Comparison of ENCODE assay signal across 8 cellular contexts in genomic region chr21:25790122-25790951, GRCh38. TPM values are rescaled to one million over a fixed set of nuclear protein-coding genes. Genes with fewer than 3 reads are reported as not detected.
DNase-seq lines count a peak whose midpoint lies in the region; ATAC-seq, FAIRE-seq and TF ChIP-seq lines count a peak whose summit lies in the region.

No MANE protein-coding gene starts in this region.

- no peaks in the 10 kb centered on the region for H3K9me3 Mint-ChIP-seq in glutamatergic neuron (ENCODE audit: unreplicated experiment)

- H3K4me3 Mint-ChIP-seq in glutamatergic neuron (ENCODE audit: unreplicated experiment): no peak overlapping the region

- no peaks in the 10 kb centered on the region for H3K4me1 Mint-ChIP-seq in glutamatergic neuron (ENCODE audit: low read depth, unreplicated experiment)

- ATAC-seq in left lobe of liver: peak; percentile 98

- H3K36me3 ChIP-seq in stomach smooth muscle (ENCODE audit: control insufficient read depth in 2 of 2, insufficient read depth in 2 of 2, low read length in 2 of 2): no peaks in the 10 kb centered on the region

- H3K9ac ChIP-seq in stomach smooth muscle (ENCODE audit: low read length in 2 of 2): peak overlapping the region in 1 of 2 donors; percentile 23

- H3K4me1 ChIP-seq in stomach smooth muscle (ENCODE audit: control insufficient read depth, insufficient read depth, low read length): peaks cover 4% of the 10 kb centered on the region

- H3K27ac ChIP-seq in caudate nucleus (ENCODE audit: low read depth, low read length) (peak overlapping the region; percentile 82), stomach smooth muscle (ENCODE audit: low read length) (peak overlapping the region; percentile 79)

- no peaks in the 10 kb centered on the region for H3K9me3 ChIP-seq in stomach smooth muscle (ENCODE audit: control insufficient read depth in 2 of 2, low read length in 2 of 2)

- DNase-seq in Caki2 (ENCODE audit: low read depth) (peak; percentile 62), GM19239 (ENCODE audit: insufficient read length, low spot score) (no peak), HS-27A (ENCODE audit: low read depth) (peak; percentile 23), RCC 7860 (ENCODE audit: low spot score) (peak; percentile 14), caudate nucleus (lab: John Stamatoyannopoulos, UW) (peak in 22 of 61 donors; percentile 2 to 72 (median 26)), left lobe of liver (ENCODE audit: low spot score) (no peak), glutamatergic neuron (no peak)

- no peak for TF ChIP-seq CTCF in glutamatergic neuron (IDR thresholded peaks at IDR 0.05; ENCODE audit: partially characterized antibody, unreplicated experiment)

- FAIRE-seq in GM19239 (lab: Jason Lieb, UNC) (peak; percentile 70), RCC 7860 (lab: Jason Lieb, UNC) (no peak)

- H3K27ac Mint-ChIP-seq in glutamatergic neuron (ENCODE audit: unreplicated experiment): no peak overlapping the region

- no peaks in the 10 kb centered on the region for H3K36me3 Mint-ChIP-seq in glutamatergic neuron (ENCODE audit: unreplicated experiment)

- in situ Hi-C loops in Caki2 (cut with HindIII; ENCODE audit: low pct_unique_long_range_greater_than_20kb, low sequenced_read_pairs): no loop called here

- H3K27me3 Mint-ChIP-seq in glutamatergic neuron (ENCODE audit: unreplicated experiment): no peaks in the 10 kb centered on the region

- peak overlapping the region; percentile 35 to 71 for H3K4me3 ChIP-seq in stomach smooth muscle (ENCODE audit: low read length in 2 of 2)

- H3K27me3 ChIP-seq in stomach smooth muscle (ENCODE audit: control insufficient read depth in 1 of 2, insufficient read depth in 2 of 2, low read length in 2 of 2): no peaks in the 10 kb centered on the region

RNA-seq across cellular contexts. Expression of gene GABPA, which starts 55.6 kb away (rescaled TPM):
- total RNA-seq in Caki2 (2014; rRNA removed; shearing (Covaris generic); ENCODE audit: low replicate concordance): 16.2 and 26.4 TPM in 2 replicates
- total RNA-seq in left lobe of liver (10.9 TPM), glutamatergic neuron (ENCODE audit: unreplicated experiment) (16.2 TPM)

RNA-seq across cellular contexts. Expression of gene ATP5PF, which starts 55.6 kb away (rescaled TPM):
- 67.9 and 91.3 TPM in 2 replicates for total RNA-seq in Caki2 (2014; rRNA removed; shearing (Covaris generic); ENCODE audit: low replicate concordance)
- total RNA-seq in left lobe of liver (116 TPM), glutamatergic neuron (ENCODE audit: unreplicated experiment) (128 TPM)

Comparison
In these comparisons a context has a peak if more than half of its experiments do, and no peak if none do; other contexts are left out.
1. DNase-seq: peak in Caki2 (single experiment), HS-27A (single experiment) and RCC 7860 (single experiment); none in GM19239 (single experiment), left lobe of liver (single experiment) and glutamatergic neuron (single experiment).